In the genomic region with DNA sequence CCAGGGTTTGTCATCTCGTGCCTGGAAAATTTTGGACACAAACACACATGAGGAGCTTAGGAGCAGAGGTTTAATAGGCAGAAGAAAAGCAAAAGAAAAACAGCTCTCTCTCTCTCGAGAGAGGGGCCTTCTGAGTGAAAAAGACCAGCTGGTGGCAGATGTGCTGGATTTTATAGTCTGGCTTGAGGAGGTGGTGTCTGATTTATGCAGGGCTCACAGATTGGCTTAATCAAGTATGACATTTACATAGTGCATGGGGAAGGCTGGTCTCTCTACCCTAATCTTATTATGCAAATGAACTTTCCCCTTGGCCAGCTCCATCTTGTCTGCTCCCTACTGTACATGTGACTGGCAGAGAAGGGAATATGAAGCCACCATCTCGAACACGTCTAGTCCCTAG, we compare ENCODE assay signal across 16 cellular contexts.
"Had no signal": no experiment of that assay in that cellular context is flagged by ENCODE, and none has a peak within 500 bp of the region (broad histone marks: within the 10 kb centered on the region; RNA-seq: fewer than 3 reads in every experiment).

No MANE protein-coding gene starts in this region.

- H3K4me3 Mint-ChIP-seq: activated CD4-positive, alpha-beta T cell treated with anti-CD3 and anti-CD28 coated beads, Interleukin-2, amount 10 ng/mL, durations not matched to agents 24 days and 14 days; activated CD8-positive, alpha-beta T cell treated with anti-CD3 and anti-CD28 coated beads for 36 hours; activated T-cell treated with anti-CD3 and anti-CD28 coated beads, Interleukin-2, amount 50 U/mL, for 24 hours; memory B cell; naive B cell; stimulated activated naive B cell treated with anti-CD40 and anti-IgM and Interleukin-4, amounts not matched to agents 10 μg/mL and 1 μg/mL and 100 μg/mL, for 72 hours; T-cell had no signal

- H3K27ac Mint-ChIP-seq: activated CD4-positive, alpha-beta T cell treated with anti-CD3 and anti-CD28 coated beads, Interleukin-2, amount 10 ng/mL, durations not matched to agents 24 days and 14 days; activated CD8-positive, alpha-beta T cell treated with anti-CD3 and anti-CD28 coated beads for 36 hours; activated T-cell treated with anti-CD3 and anti-CD28 coated beads, Interleukin-2, amount 50 U/mL, for 24 hours; memory B cell; naive B cell; stimulated activated naive B cell treated with anti-CD40 and anti-IgM and Interleukin-4, amounts not matched to agents 10 μg/mL and 1 μg/mL and 100 μg/mL, for 72 hours; T-cell had no signal

- H3K4me3 ChIP-seq: mucosa of descending colon, thoracic aorta, upper lobe of right lung had no signal

- H3K9me3 Mint-ChIP-seq: activated CD4-positive, alpha-beta T cell treated with anti-CD3 and anti-CD28 coated beads, Interleukin-2, amount 10 ng/mL, durations not matched to agents 24 days and 14 days had no signal

- H3K27me3 ChIP-seq: upper lobe of right lung had no signal

- H3K9me3 ChIP-seq: mucosa of descending colon, thoracic aorta had no signal

- DNase-seq: activated CD4-positive, alpha-beta T cell treated with anti-CD3 and anti-CD28 coated beads, Interleukin-2, amount 10 ng/mL, durations not matched to agents 24 days and 14 days; activated CD8-positive, alpha-beta T cell treated with anti-CD3 and anti-CD28 coated beads for 36 hours; activated naive CD4-positive, alpha-beta T cell treated with anti-CD3 and anti-CD28 coated beads, Interleukin-2, amount 50 U/mL, for 16 hours; activated T-cell treated with anti-CD3 and anti-CD28 coated beads, Interleukin-2, amount 50 U/mL, for 24 hours; aorta; cortex of kidney; erythroblast; foreskin melanocyte; mucosa of descending colon; naive B cell; stimulated activated naive B cell treated with anti-CD40 and anti-IgM and Interleukin-4, amounts not matched to agents 10 μg/mL and 1 μg/mL and 100 μg/mL, for 72 hours; T-cell; T1000; upper lobe of right lung had no signal

- H3K36me3 Mint-ChIP-seq: memory B cell; naive B cell; stimulated activated naive B cell treated with anti-CD40 and anti-IgM and Interleukin-4, amounts not matched to agents 10 μg/mL and 1 μg/mL and 100 μg/mL, for 72 hours; T-cell had no signal

- H3K27ac ChIP-seq: thoracic aorta, upper lobe of right lung had no signal

- H3K27me3 Mint-ChIP-seq: activated CD4-positive, alpha-beta T cell treated with anti-CD3 and anti-CD28 coated beads, Interleukin-2, amount 10 ng/mL, durations not matched to agents 24 days and 14 days; activated T-cell treated with anti-CD3 and anti-CD28 coated beads, Interleukin-2, amount 50 U/mL, for 24 hours; memory B cell; naive B cell; stimulated activated naive B cell treated with anti-CD40 and anti-IgM and Interleukin-4, amounts not matched to agents 10 μg/mL and 1 μg/mL and 100 μg/mL, for 72 hours; T-cell had no signal

- H3K4me1 Mint-ChIP-seq: activated CD4-positive, alpha-beta T cell treated with anti-CD3 and anti-CD28 coated beads, Interleukin-2, amount 10 ng/mL, durations not matched to agents 24 days and 14 days; memory B cell; naive B cell; stimulated activated naive B cell treated with anti-CD40 and anti-IgM and Interleukin-4, amounts not matched to agents 10 μg/mL and 1 μg/mL and 100 μg/mL, for 72 hours; T-cell had no signal

- H3K4me1 ChIP-seq: upper lobe of right lung had no signal

- H3K36me3 ChIP-seq: thoracic aorta, upper lobe of right lung had no signal

- ATAC-seq: activated CD8-positive, alpha-beta T cell treated with anti-CD3 and anti-CD28 coated beads for 36 hours; mucosa of descending colon; stimulated activated naive B cell treated with anti-CD40 and anti-IgM and Interleukin-4, amounts not matched to agents 10 μg/mL and 1 μg/mL and 100 μg/mL, for 72 hours; T-cell; upper lobe of right lung had no signal
